1 cellular context compared by ENCODE assay signal in genomic region chr17:76887809-76888208, GRCh38.
TF ChIP-seq lines count a peak whose summit lies in the region.

No MANE protein-coding gene starts in this region.

TF ChIP-seq in SK-N-SH treated with all-trans-retinoic acid at 6 μM for 48 hours, 23 proteins besides CTCF, POLR2A, EP300 and RAD21 (continued from another document):
- TF ChIP-seq CSRNP3 (CRISPR knock-in tag; IDR thresholded peaks at IDR 0.05) = no peak
- TF ChIP-seq CSDC2 (CRISPR knock-in tag; IDR thresholded peaks at IDR 0.05) = no peak
- no peak for TF ChIP-seq ZFP30 (CRISPR knock-in tag; IDR thresholded peaks at IDR 0.05)
- TF ChIP-seq CREB5 (CRISPR knock-in tag; IDR thresholded peaks at IDR 0.05; ENCODE audit: low read depth) = no peak
- no peak for TF ChIP-seq BACH2 (CRISPR knock-in tag; IDR thresholded peaks at IDR 0.05; ENCODE audit: borderline replicate concordance)
- no peak for TF ChIP-seq ZFP3 (CRISPR knock-in tag; IDR thresholded peaks at IDR 0.05)
- TF ChIP-seq PPARA (CRISPR knock-in tag; IDR thresholded peaks at IDR 0.05; ENCODE audit: borderline replicate concordance) = no peak
- no peak for TF ChIP-seq PATZ1 (CRISPR knock-in tag; IDR thresholded peaks at IDR 0.05; ENCODE audit: borderline replicate concordance)
- no peak for TF ChIP-seq ESRRG (CRISPR knock-in tag; IDR thresholded peaks at IDR 0.05)
